8 cellular contexts compared by ENCODE assay signal in genomic region chr12:118164798-118165486, GRCh38. TPM values are rescaled to one million over a fixed set of nuclear protein-coding genes. Genes with fewer than 3 reads are reported as not detected.
DNase-seq lines count a peak whose midpoint lies in the region; ATAC-seq and TF ChIP-seq lines count a peak whose summit lies in the region.

No MANE protein-coding gene starts in this region.

- no peak for ATAC-seq in heart right ventricle
- no peak for ATAC-seq in left ventricle myocardium superior
- no peak for ATAC-seq in GM19463 (IDR thresholded peaks at IDR 0.05; ENCODE audit: unreplicated experiment)

- peaks cover 0 to 89% (median 23%) of the 10 kb centered on the region in 9 donors for H3K36me3 ChIP-seq in heart right ventricle
- H3K36me3 ChIP-seq in neural cell (ENCODE audit: insufficient read depth, low read length) = no peaks in the 10 kb centered on the region

- H3K27ac ChIP-seq in heart right ventricle (no peak overlapping the region), neural cell (ENCODE audit: low read length) (no peak overlapping the region)

- TF ChIP-seq RAD21 in neural cell (conservative IDR thresholded peaks at IDR 0.05) = peak; percentile 68

- no peaks in the 10 kb centered on the region for H3K9me2 ChIP-seq in neural cell (ENCODE audit: insufficient read depth, low read length)

- WGBS in heart right ventricle, 2 donors = 53 to 58% methylated on average over 6 of the region's 6 CpGs

- no peak overlapping the region for H3K9ac ChIP-seq in neural cell (ENCODE audit: low read length)

- no peaks in the 10 kb centered on the region for H4K20me1 ChIP-seq in neural cell (ENCODE audit: insufficient read depth)

- no peaks in the 10 kb centered on the region for H3F3A ChIP-seq in neural cell (ENCODE audit: insufficient read depth, low read length, poor library complexity, severe bottlenecking)

- H3K4me3 ChIP-seq in heart right ventricle (no peak overlapping the region), neural cell (ENCODE audit: low read length) (no peak overlapping the region)

- intact Hi-C loops in heart right ventricle (cut with DNase I) (loop anchor here in 1 of 10 donors (2.0 kb wide), 1 partner anchor 40 kb away; no protein-coding TSS in a partner anchor), left ventricle myocardium superior (cut with micrococcal nuclease) (no loop called here)

- H3K79me2 ChIP-seq in neural cell (replicated peaks; ENCODE audit: insufficient read depth, low read length) = no peaks in the 10 kb centered on the region

- no peak overlapping the region for H3K4me2 ChIP-seq in neural cell (ENCODE audit: low read length)

- no peak for DNase-seq in heart right ventricle
- DNase-seq in left ventricle myocardium superior = no peak
- DNase-seq in NCI-H2196 (lab: John Stamatoyannopoulos, UW; ENCODE audit: unreplicated experiment) = peak; percentile 34
- DNase-seq in cerebellum (ENCODE audit: low spot score) = peak; percentile 21
- no peak for DNase-seq in kidney glomerular epithelial cell (lab: John Stamatoyannopoulos, UW)
- DNase-seq in mesenteric fat pad (ENCODE audit: low spot score) = no peak

- peak in 8 of 9 donors; percentile 18 to 60 (median 44) for TF ChIP-seq CTCF in heart right ventricle (IDR thresholded peaks at IDR 0.05)
- peak; percentile 67 for TF ChIP-seq CTCF in neural cell (IDR thresholded peaks at IDR 0.05; ENCODE audit: poor library complexity, severe bottlenecking)

- no peaks in the 10 kb centered on the region for H3K27me3 ChIP-seq in heart right ventricle
- H3K27me3 ChIP-seq in neural cell (ENCODE audit: insufficient read depth, low read depth, low read length) = no peaks in the 10 kb centered on the region

- H2AFZ ChIP-seq in neural cell (ENCODE audit: low read depth, low read length) = no peak overlapping the region

- H3K4me1 ChIP-seq in heart right ventricle = no peaks in the 10 kb centered on the region

- H3K9me3 ChIP-seq in heart right ventricle (no peaks in the 10 kb centered on the region), neural cell (ENCODE audit: low read length) (no peaks in the 10 kb centered on the region)

- TF ChIP-seq EP300 in neural cell (conservative IDR thresholded peaks at IDR 0.05; ENCODE audit: poor library complexity, severe bottlenecking) = no peak

TF ChIP-seq in neural cell, 6 proteins besides CTCF, POLR2A, EP300 and RAD21:
- TF ChIP-seq EZH2 (IDR thresholded peaks at IDR 0.05; ENCODE audit: borderline replicate concordance, insufficient read depth, low read length, poor library complexity, severe bottlenecking) = no peak
- TF ChIP-seq POLR2AphosphoS5 (IDR thresholded peaks at IDR 0.05) = no peak
- no peak for TF ChIP-seq MXI1 (conservative IDR thresholded peaks at IDR 0.05; ENCODE audit: poor library complexity, severe bottlenecking)
- no peak for TF ChIP-seq REST (IDR thresholded peaks at IDR 0.05; ENCODE audit: borderline replicate concordance)
- TF ChIP-seq SMC3 (conservative IDR thresholded peaks at IDR 0.05; ENCODE audit: poor library complexity) = peak; percentile 58
- TF ChIP-seq TAF1 (IDR thresholded peaks at IDR 0.05; ENCODE audit: low read depth) = no peak
TF ChIP-seq in neural cell: peak in this region for 1.

RNA-seq across cellular contexts. Expression of gene PEBP1, which starts 29.0 kb away (rescaled TPM):
- total RNA-seq in heart right ventricle (100 to 1,000 TPM; 310 to 552 (median 467) TPM), left ventricle myocardium superior (500 TPM), cerebellum (160 TPM), mesenteric fat pad (216 TPM)
- polyA plus RNA-seq in heart right ventricle (100 to 1,000 TPM; 273 to 535 TPM), neural cell (702 and 777 TPM in 2 replicates)
- polyA minus RNA-seq in neural cell = 224 and 237 TPM in 2 replicates

Comparison
In these comparisons a context has a peak if more than half of its experiments do, and no peak if none do; other contexts are left out.
1. DNase-seq: peak in NCI-H2196 (single experiment) and cerebellum (single experiment); none in heart right ventricle (0 of 2), left ventricle myocardium superior (single experiment), kidney glomerular epithelial cell (single experiment) and mesenteric fat pad (single experiment).